Comparison of ENCODE assay signal across 27 cellular contexts in genomic region chr2:109141006-109141600, GRCh38.
"Had no signal": no experiment of that assay in that cellular context is flagged by ENCODE, and none has a peak within 500 bp of the region (broad histone marks: within the 10 kb centered on the region; RNA-seq: fewer than 3 reads in every experiment).

No MANE protein-coding gene starts in this region.

- H3K9me3 ChIP-seq: ascending aorta, breast epithelium, colonic mucosa, esophagus squamous epithelium, gastroesophageal sphincter had no signal

- H3K4me1 ChIP-seq: breast epithelium, colonic mucosa, gastroesophageal sphincter had no signal

- DNase-seq: activated B cell treated with CpG ODN at 0.5 μM for 24 hours; activated CD4-positive, alpha-beta memory T cell treated with anti-CD3 and anti-CD28 coated beads, Interleukin-2, amount 10 ng/mL, durations not matched to agents 7 days and 5 days; activated CD4-positive, alpha-beta T cell treated with anti-CD3 and anti-CD28 coated beads, Interleukin-2, amount 10 ng/mL, durations not matched to agents 7 days and 5 days; activated CD4-positive, alpha-beta T cell treated with anti-CD3 and anti-CD28 coated beads, Interleukin-2, amount 50 U/mL, for 4 hours; activated CD8-positive, alpha-beta memory T cell treated with anti-CD3 and anti-CD28 coated beads, Interleukin-2, amount 50 U/mL, for 48 hours; activated naive CD4-positive, alpha-beta T cell treated with anti-CD3 and anti-CD28 coated beads for 36 hours; activated naive CD8-positive, alpha-beta T cell treated with anti-CD3 and anti-CD28 coated beads for 36 hours; activated naive CD8-positive, alpha-beta T cell treated with anti-CD3 and anti-CD28 coated beads, Interleukin-2, amount 50 U/mL, for 24 hours; activated T-cell treated with anti-CD3 and anti-CD28 coated beads for 4 hours; activated T-cell treated with anti-CD3 and anti-CD28 coated beads, Interleukin-2, amount 50 U/mL, for 24 hours; activated T-cell treated with anti-CD3 and anti-CD28 coated beads, Interleukin-2, amount 50 U/mL, for 72 hours; central memory CD4-positive, alpha-beta T cell; cerebellar nuclear complex; colonic mucosa; effector CD8-positive, alpha-beta T cell; esophagus squamous epithelium; foreskin melanocyte; T-helper 1 cell; T-helper 17 cell; T1000; WERI-Rb-1 had no signal

- H3K27ac ChIP-seq: ascending aorta, breast epithelium, cardiac muscle cell, colonic mucosa, epithelial cell of prostate, esophagus squamous epithelium, gastroesophageal sphincter, WERI-Rb-1 had no signal

- H3K4me3 ChIP-seq: ascending aorta, breast epithelium, cardiac muscle cell, colonic mucosa, esophagus squamous epithelium, gastroesophageal sphincter had no signal

- H3K27me3 ChIP-seq: ascending aorta, breast epithelium, colonic mucosa, esophagus squamous epithelium, gastroesophageal sphincter had no signal

- ATAC-seq: activated CD4-positive, CD25-positive, alpha-beta regulatory T cell treated with anti-CD3 and anti-CD28 coated beads, Interleukin-2, amount 50 U/mL, for 24 hours; activated naive CD8-positive, alpha-beta T cell treated with anti-CD3 and anti-CD28 coated beads, Interleukin-2, amount 50 U/mL, for 24 hours; activated T-cell treated with anti-CD3 and anti-CD28 coated beads, Interleukin-2, amount 50 U/mL, for 72 hours; gastroesophageal sphincter; T-helper 17 cell had no signal

- H3K36me3 ChIP-seq: ascending aorta, breast epithelium, cardiac muscle cell, colonic mucosa, esophagus squamous epithelium, gastroesophageal sphincter, WERI-Rb-1 had no signal
